ENCODE assay signal across 8 cellular contexts in genomic region chr1:145927916-145928647, GRCh38. TPM values are rescaled to one million over a fixed set of nuclear protein-coding genes. Genes with fewer than 3 reads are reported as not detected.
A peak's percentile ranks its signal among the peaks of the same experiment; 100 is the strongest.
DNase-seq lines count a peak whose midpoint lies in the region; FAIRE-seq and TF ChIP-seq lines count a peak whose summit lies in the region.

No MANE protein-coding gene starts in this region.

- H3K9me3 ChIP-seq in OCI-LY7 (ENCODE audit: low read length) = no peaks in the 10 kb centered on the region
- H3K9me3 ChIP-seq in esophagus squamous epithelium = no peaks in the 10 kb centered on the region

- POLR2A ChIA-PET in OCI-LY7 (lab: Charles Lee) = interaction anchor here (0.6 to 2.2 kb wide), 18 partner anchors 8 to 109 kb away, joined by 3 to 20 read pairs (median 4); partner anchors contain the start of genes ANKRD34A, LIX1L, PEX11B and PIAS3

- H3K27ac ChIP-seq in OCI-LY7 (ENCODE audit: low read depth, low read length, poor library complexity, severe bottlenecking) (peak overlapping the region; percentile 91), esophagus squamous epithelium (peak overlapping the region; percentile 90 to 99 (median 96))

- CTCF ChIA-PET in OCI-LY7 (lab: Charles Lee; ENCODE audit: unreplicated experiment) = interaction anchor here (0.6 to 1.1 kb wide), 3 partner anchors 9 to 225 kb away, joined by 3 to 4 read pairs (median 3); partner anchors contain the start of genes NUDT17 and PEX11B

- DNase-seq in OCI-LY7 (ENCODE audit: low spot score) = peak; percentile 38
- no peak for DNase-seq in esophagus squamous epithelium (lab: John Stamatoyannopoulos, UW)
- no peak for DNase-seq in progenitor cell of endocrine pancreas (ENCODE audit: low spot score, unreplicated experiment)
- DNase-seq in D721Med (ENCODE audit: insufficient read length, low spot score) = no peak
- no peak for DNase-seq in NCI-H524 (lab: John Stamatoyannopoulos, UW)
- no peak for DNase-seq in hippocampal formation (lab: John Stamatoyannopoulos, UW)
- no peak for DNase-seq in AG08396 (ENCODE audit: low spot score)

- no peak for TF ChIP-seq POLR2A in esophagus squamous epithelium (IDR thresholded peaks at IDR 0.05)

- H3K9me2 ChIP-seq in OCI-LY7 (ENCODE audit: insufficient read depth, low read length) = no peaks in the 10 kb centered on the region

- H3K4me3 ChIP-seq in GM08714 (ENCODE audit: low read length) (peak overlapping the region; percentile 99), OCI-LY7 (ENCODE audit: low read depth, low read length, poor library complexity, severe bottlenecking) (peak overlapping the region; percentile 92), esophagus squamous epithelium (peak overlapping the region; percentile 70 to 82 (median 72))

- H2AFZ ChIP-seq in OCI-LY7 (ENCODE audit: low read length) = peak overlapping the region; percentile 6; the same call in 1 of the 2 replicates

- peak overlapping the region; percentile 69 for H3K4me3 Mint-ChIP-seq in progenitor cell of endocrine pancreas (ENCODE audit: low read depth)

- no peak overlapping the region for H3K27ac Mint-ChIP-seq in progenitor cell of endocrine pancreas

- H3K79me2 ChIP-seq in OCI-LY7 (ENCODE audit: insufficient read depth, low read depth, low read length) = peaks cover 16% of the 10 kb centered on the region

- BruUV-seq in OCI-LY7 (replicated peaks; lab: Mats Ljungman, UMichigan) = TSS peak; percentile 99

- H3K36me3 ChIP-seq in OCI-LY7 (ENCODE audit: insufficient read depth, low read length) (peaks cover 28% of the 10 kb centered on the region), esophagus squamous epithelium (peaks cover 0 to 34% (median 0%) of the 10 kb centered on the region in 3 donors)

- FAIRE-seq in D721Med (lab: Jason Lieb, UNC) = no peak

- H3K4me1 Mint-ChIP-seq in progenitor cell of endocrine pancreas (ENCODE audit: low read depth) = peaks cover 12% of the 10 kb centered on the region

- no peaks in the 10 kb centered on the region for H3K9me3 Mint-ChIP-seq in progenitor cell of endocrine pancreas (ENCODE audit: low read depth)

- no peaks in the 10 kb centered on the region; the same call in 1 of the 2 replicates for H4K20me1 ChIP-seq in OCI-LY7 (ENCODE audit: insufficient read depth, low read length)

- no peaks in the 10 kb centered on the region for H3K27me3 ChIP-seq in esophagus squamous epithelium

- peaks cover 2% of the 10 kb centered on the region for H3K36me3 Mint-ChIP-seq in progenitor cell of endocrine pancreas (ENCODE audit: insufficient read depth)

- H3K4me1 ChIP-seq in OCI-LY7 (ENCODE audit: insufficient read depth, low read length, poor library complexity, severe bottlenecking) (peaks cover 33% of the 10 kb centered on the region), esophagus squamous epithelium (peaks cover 13 to 50% (median 13%) of the 10 kb centered on the region in 3 donors)

- peak overlapping the region; percentile 69 for H3K4me2 ChIP-seq in OCI-LY7 (ENCODE audit: low read length)

- no peaks in the 10 kb centered on the region for H3K27me3 Mint-ChIP-seq in progenitor cell of endocrine pancreas

- WGBS in esophagus squamous epithelium, 2 donors = 55% methylated on average over 19 of the region's 20 CpGs

- TF ChIP-seq CTCF in OCI-LY7 (conservative IDR thresholded peaks at IDR 0.05; ENCODE audit: low read length) = no peak
- TF ChIP-seq CTCF in esophagus squamous epithelium (IDR thresholded peaks at IDR 0.05) = no peak
- no peak for TF ChIP-seq CTCF in progenitor cell of endocrine pancreas (IDR thresholded peaks at IDR 0.05; ENCODE audit: unreplicated experiment)
- TF ChIP-seq CTCF in D721Med (IDR thresholded peaks at IDR 0.05; ENCODE audit: insufficient read depth, missing control alignments) = no peak

- intact Hi-C loops in OCI-LY7 (cut with micrococcal nuclease; ENCODE audit: unreplicated experiment) = loop anchor here (1.0 to 5.0 kb wide), 2 partner anchors 36 to 69 kb away; partner anchors contain the start of genes ANKRD34A, POLR3GL and TXNIP
- intact Hi-C loops in esophagus squamous epithelium (cut with DNase I) = no loop called here

RNA-seq across cellular contexts. Expression of gene RBM8A, which starts 0.8 kb away (rescaled TPM):
- total RNA-seq in OCI-LY7 (2014; rRNA removed; shearing (Covaris generic)) = 135 and 239 TPM in 2 replicates
- 177 and 200 TPM in 2 replicates for total RNA-seq in OCI-LY7 (2022)
- 100 to 1,000 TPM; 155 to 229 (median 200) TPM for total RNA-seq in esophagus squamous epithelium
- total RNA-seq in progenitor cell of endocrine pancreas = 163 and 173 TPM in 2 replicates

RNA-seq across cellular contexts. Expression of gene PEX11B, which starts 9.6 kb away (rescaled TPM):
- total RNA-seq in OCI-LY7 (2014; rRNA removed; shearing (Covaris generic)) = 18.2 and 19.5 TPM in 2 replicates
- total RNA-seq in OCI-LY7 (2022) (29.8 and 32.9 TPM in 2 replicates), esophagus squamous epithelium (10 to 100 TPM; 19.3 to 30.8 (median 25.1) TPM), progenitor cell of endocrine pancreas (21.1 and 23.9 TPM in 2 replicates)

RNA-seq across cellular contexts. Expression of gene ITGA10, which starts 18.2 kb away (rescaled TPM):
- 0.82 and 1.5 TPM in 2 replicates for total RNA-seq in OCI-LY7 (2014; rRNA removed; shearing (Covaris generic))
- 0.87 and 1.5 TPM in 2 replicates for total RNA-seq in OCI-LY7 (2022)
- 1 to 10 TPM in 3 of 4 donors, under 1 TPM in 1; 0.83 to 7.2 (median 1.5) TPM for total RNA-seq in esophagus squamous epithelium
- 0.81 and 0.89 TPM in 2 replicates for total RNA-seq in progenitor cell of endocrine pancreas

RNA-seq across cellular contexts. Expression of gene LIX1L, which starts 29.7 kb away (rescaled TPM):
- total RNA-seq in OCI-LY7 (2014; rRNA removed; shearing (Covaris generic)) = 10.2 and 11.6 TPM in 2 replicates
- total RNA-seq in OCI-LY7 (2022) (26.3 and 31.8 TPM in 2 replicates), esophagus squamous epithelium (10 to 100 TPM in 1 of 4 donors, 1 to 10 TPM in 3; 1.9 to 12.2 (median 5.9) TPM), progenitor cell of endocrine pancreas (4.2 and 4.5 TPM in 2 replicates)

RNA-seq across cellular contexts. Expression of gene ANKRD34A, which starts 36.3 kb away (rescaled TPM):
- 0.62 and 1.9 TPM in 2 replicates for total RNA-seq in OCI-LY7 (2014; rRNA removed; shearing (Covaris generic))
- 4.5 and 4.8 TPM in 2 replicates for total RNA-seq in OCI-LY7 (2022)
- under 1 TPM; 0.04 to 0.67 (median 0.30) TPM for total RNA-seq in esophagus squamous epithelium
- 0.22 TPM in 1 of 2 replicates, not detected in the other for total RNA-seq in progenitor cell of endocrine pancreas
